Comparison of ENCODE assay signal across 13 cellular contexts in the genomic region with DNA sequence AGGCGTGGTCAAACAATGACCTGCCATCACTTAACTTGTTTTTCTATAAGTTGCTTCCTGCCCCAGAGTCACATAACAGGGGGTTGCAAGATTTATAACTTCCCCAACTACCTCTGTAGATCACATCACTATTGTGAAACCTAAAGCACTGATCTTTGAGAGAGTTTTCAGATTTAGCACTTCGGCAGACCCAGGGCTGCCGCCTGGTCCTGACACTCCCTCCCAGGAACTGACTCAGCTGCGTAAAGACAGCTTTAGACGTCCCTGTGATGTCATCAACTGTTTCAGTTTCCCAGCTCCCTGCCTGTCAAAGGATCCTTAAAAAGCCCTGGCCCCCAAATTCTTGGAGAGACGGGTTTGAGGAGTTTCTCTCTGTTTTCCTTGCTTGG. TPM values are rescaled to one million over a fixed set of nuclear protein-coding genes. Genes with fewer than 3 reads are reported as not detected.
A peak's percentile ranks its signal among the peaks of the same experiment; 100 is the strongest.
DNase-seq lines count a peak whose midpoint lies in the region; ATAC-seq and TF ChIP-seq lines count a peak whose summit lies in the region.
"Had no signal": no experiment of that assay in that cellular context is flagged by ENCODE, and none has a peak within 500 bp of the region (broad histone marks: within the 10 kb centered on the region; RNA-seq: fewer than 3 reads in every experiment).

No MANE protein-coding gene starts in this region.

- H3K27me3 Mint-ChIP-seq in activated CD8-positive, alpha-beta memory T cell treated with anti-CD3 and anti-CD28 coated beads, Interleukin-2, amount 10 ng/mL, durations not matched to agents 7 days and 5 days, result peaks cover 43% of the 10 kb centered on the region

- H3K4me1 Mint-ChIP-seq in activated CD8-positive, alpha-beta memory T cell treated with anti-CD3 and anti-CD28 coated beads, Interleukin-2, amount 10 ng/mL, durations not matched to agents 7 days and 5 days, result peaks cover 9% of the 10 kb centered on the region

- H3K36me3 ChIP-seq in MM.1S (replicated peaks; ENCODE audit: insufficient read depth, low read length) (no peaks in the 10 kb centered on the region), neuronal stem cell (replicated peaks in 1 of 2; ENCODE audit: control insufficient read depth in 2 of 2, insufficient read depth in 2 of 2, low read length in 2 of 2) (no peaks in the 10 kb centered on the region)
- H3K36me3 ChIP-seq: Peyer's patch had no signal

- no peak overlapping the region for H2AK5ac ChIP-seq in neuronal stem cell (ENCODE audit: low read depth, low read length)

- no peak overlapping the region for H3K27ac Mint-ChIP-seq in activated CD8-positive, alpha-beta memory T cell treated with anti-CD3 and anti-CD28 coated beads, Interleukin-2, amount 10 ng/mL, durations not matched to agents 7 days and 5 days

- ATAC-seq in HG03097 (IDR thresholded peaks at IDR 0.05; ENCODE audit: low FRiP score, unreplicated experiment), result no peak
- no peak for ATAC-seq in activated CD8-positive, alpha-beta memory T cell treated with anti-CD3 and anti-CD28 coated beads, Interleukin-2, amount 10 ng/mL, durations not matched to agents 7 days and 5 days

- peaks cover 16% of the 10 kb centered on the region for H3K27me3 ChIP-seq in MM.1S (replicated peaks; ENCODE audit: insufficient read depth, low read length)
- H3K27me3 ChIP-seq in neuronal stem cell (ENCODE audit: control insufficient read depth in 3 of 3, insufficient read depth in 3 of 3, low read depth in 1 of 3, low read length in 3 of 3), result peaks cover 0 to 7% (median 2%) of the 10 kb centered on the region in 3 experiments
- H3K27me3 ChIP-seq: Peyer's patch had no signal

- H3F3A ChIP-seq in MM.1S (ENCODE audit: insufficient read depth, low read length), result no peaks in the 10 kb centered on the region

- H4K20me1 ChIP-seq in MM.1S (ENCODE audit: insufficient read depth, low read length), result no peaks in the 10 kb centered on the region

- H2BK12ac ChIP-seq in neuronal stem cell (ENCODE audit: low read length), result no peak overlapping the region

- H3K18ac ChIP-seq in neuronal stem cell (ENCODE audit: low read length), result no peak overlapping the region

- H3K9ac ChIP-seq in MM.1S (ENCODE audit: low read length) (no peak overlapping the region), neuronal stem cell (ENCODE audit: low read depth, low read length, poor library complexity) (no peak overlapping the region)

- H3K79me2 ChIP-seq in MM.1S (ENCODE audit: low read length), result no peaks in the 10 kb centered on the region

- peak overlapping the region; percentile 17; the same call in 1 of the 2 replicates for H3K4me2 ChIP-seq in MM.1S (ENCODE audit: low read depth, low read length)
- H3K4me2 ChIP-seq in neuronal stem cell (ENCODE audit: insufficient read depth, low read length, poor library complexity, severe bottlenecking), result no peak overlapping the region

- no peak overlapping the region for H3K14ac ChIP-seq in neuronal stem cell (ENCODE audit: low read length)

- H3K4me3 ChIP-seq in MM.1S (ENCODE audit: low read length) (no peak overlapping the region), neuronal stem cell (ENCODE audit: low read length in 2 of 2) (no peak overlapping the region)
- H3K4me3 ChIP-seq: Peyer's patch had no signal

- no peaks in the 10 kb centered on the region for H3K36me3 Mint-ChIP-seq in activated CD8-positive, alpha-beta memory T cell treated with anti-CD3 and anti-CD28 coated beads, Interleukin-2, amount 10 ng/mL, durations not matched to agents 7 days and 5 days

- no peak overlapping the region for H3K23ac ChIP-seq in neuronal stem cell (ENCODE audit: low read depth, low read length, poor library complexity)

- no peaks in the 10 kb centered on the region for H3K9me3 Mint-ChIP-seq in activated CD8-positive, alpha-beta memory T cell treated with anti-CD3 and anti-CD28 coated beads, Interleukin-2, amount 10 ng/mL, durations not matched to agents 7 days and 5 days (ENCODE audit: low read depth)

- no peaks in the 10 kb centered on the region for H3K9me3 ChIP-seq in MM.1S (replicated peaks; ENCODE audit: insufficient read depth, low read length)
- H3K9me3 ChIP-seq in neuronal stem cell (replicated peaks in 1 of 2; ENCODE audit: control insufficient read depth in 2 of 2, insufficient read depth in 1 of 2, low read depth in 1 of 2, low read length in 2 of 2), result no peaks in the 10 kb centered on the region
- H3K9me3 ChIP-seq: Peyer's patch had no signal

- no peak overlapping the region for H4K91ac ChIP-seq in neuronal stem cell (ENCODE audit: low read depth, low read length, poor library complexity)

- no CpG with 5 or more reads among the region's 6 CpGs for WGBS in neuronal stem cell (ENCODE audit: extremely low coverage in 2 of 2, insufficient read length in 2 of 2, insufficient replicate concordance in 1 of 2), 2 donors

- no peak overlapping the region for H3K4me3 Mint-ChIP-seq in activated CD8-positive, alpha-beta memory T cell treated with anti-CD3 and anti-CD28 coated beads, Interleukin-2, amount 10 ng/mL, durations not matched to agents 7 days and 5 days

- TF ChIP-seq CTCF in MM.1S (IDR thresholded peaks at IDR 0.05; ENCODE audit: low read length), result no peak

- H2BK15ac ChIP-seq in neuronal stem cell (ENCODE audit: low read length), result no peak overlapping the region

- H2BK120ac ChIP-seq in neuronal stem cell (ENCODE audit: low read depth, low read length), result no peak overlapping the region

- H3K4ac ChIP-seq in neuronal stem cell (ENCODE audit: low read length), result no peak overlapping the region

- DNase-seq in NK-92 treated with Interleukin-12 subunit alpha and Interleukin-12 subunit beta, amount 100 ng/mL, for 24 hours (lab: John Stamatoyannopoulos, UW), result peak; percentile 23
- DNase-seq in NK-92 (lab: John Stamatoyannopoulos, UW; ENCODE audit: unreplicated experiment) (no peak), MM.1S (peak; percentile 12), amniotic epithelial cell (ENCODE audit: low read depth) (peak; percentile 52), neuronal stem cell (ENCODE audit: low spot score) (no peak), NCI-H2029 (lab: John Stamatoyannopoulos, UW) (no peak)
- DNase-seq in activated CD8-positive, alpha-beta memory T cell treated with anti-CD3 and anti-CD28 coated beads, Interleukin-2, amount 10 ng/mL, durations not matched to agents 7 days and 5 days, result no peak
- DNase-seq: NCI-H1105, Peyer's patch had no signal

- 0 out of 2 replicates have a peak overlapping the region, but pooled peaks have one; percentile 18 for H2AFZ ChIP-seq in MM.1S (ENCODE audit: low read length)
- peak overlapping the region; percentile 58 for H2AFZ ChIP-seq in neuronal stem cell (ENCODE audit: low read length)

- no peak overlapping the region for H2BK5ac ChIP-seq in neuronal stem cell (ENCODE audit: low read length)

- H3K9me2 ChIP-seq in MM.1S (replicated peaks; ENCODE audit: insufficient read depth, low read length), result no peaks in the 10 kb centered on the region

- H3K79me1 ChIP-seq in neuronal stem cell (ENCODE audit: low read depth, low read length), result no peaks in the 10 kb centered on the region

- no peak overlapping the region for H4K8ac ChIP-seq in neuronal stem cell (ENCODE audit: low read depth, low read length)

- CTCF ChIA-PET in activated CD8-positive, alpha-beta memory T cell treated with anti-CD3 and anti-CD28 coated beads, Interleukin-2, amount 10 ng/mL, durations not matched to agents 7 days and 5 days (lab: Charles Lee), result interaction anchor here (1.5 kb wide), 1 partner anchor 153 kb away, joined by 4 read pairs; no protein-coding TSS in a partner anchor

- peaks cover 4% of the 10 kb centered on the region for H3K4me1 ChIP-seq in MM.1S (ENCODE audit: low read length)
- H3K4me1 ChIP-seq in neuronal stem cell (ENCODE audit: control insufficient read depth in 2 of 2, insufficient read depth in 1 of 2, low read depth in 1 of 2, low read length in 2 of 2), result peaks cover under 1 to 5% of the 10 kb centered on the region in 2 donors
- H3K4me1 ChIP-seq: Peyer's patch had no signal

- H3K27ac ChIP-seq in MM.1S (ENCODE audit: low read length), result peak overlapping the region; percentile 39; the same call in 1 of the 2 replicates
- H3K27ac ChIP-seq in neuronal stem cell (replicated peaks; ENCODE audit: low read length), result no peak overlapping the region
- H3K27ac ChIP-seq: 22Rv1, Peyer's patch had no signal

RNA-seq across cellular contexts. Expression of gene IGFL2, which starts 33.3 kb away (rescaled TPM):
- not detected for polyA plus RNA-seq in neuronal stem cell (2013, experiment 1 of 2)
- polyA plus RNA-seq in neuronal stem cell (2013, experiment 2 of 2), result not detected
- total RNA-seq in activated CD8-positive, alpha-beta memory T cell treated with anti-CD3 and anti-CD28 coated beads, Interleukin-2, amount 10 ng/mL, durations not matched to agents 7 days and 5 days, result not detected
- total RNA-seq: Peyer's patch, subcutaneous adipose tissue had no signal
- polyA plus RNA-seq: neural cell had no signal

RNA-seq across cellular contexts. Expression of gene IGFL1, which starts 48.2 kb away (rescaled TPM):
- not detected for polyA plus RNA-seq in neuronal stem cell (2013, experiment 1 of 2)
- not detected for polyA plus RNA-seq in neuronal stem cell (2013, experiment 2 of 2)
- total RNA-seq in activated CD8-positive, alpha-beta memory T cell treated with anti-CD3 and anti-CD28 coated beads, Interleukin-2, amount 10 ng/mL, durations not matched to agents 7 days and 5 days, result not detected
- total RNA-seq: Peyer's patch, subcutaneous adipose tissue had no signal
- polyA plus RNA-seq: neural cell had no signal

RNA-seq across cellular contexts. Expression of gene IGFL3, which starts 56.9 kb away (rescaled TPM):
- 0.08 TPM for polyA plus RNA-seq in neuronal stem cell (2013, experiment 1 of 2)
- polyA plus RNA-seq in neuronal stem cell (2013, experiment 2 of 2), result 0.21 TPM
- total RNA-seq in activated CD8-positive, alpha-beta memory T cell treated with anti-CD3 and anti-CD28 coated beads, Interleukin-2, amount 10 ng/mL, durations not matched to agents 7 days and 5 days, result not detected
- total RNA-seq: Peyer's patch, subcutaneous adipose tissue had no signal
- polyA plus RNA-seq: neural cell had no signal

Comparison
In these comparisons a context has a peak if more than half of its experiments do, and no peak if none do; other contexts are left out.
1. DNase-seq: peak in NK-92 treated with Interleukin-12 subunit alpha and Interleukin-12 subunit beta, amount 100 ng/mL, for 24 hours (single experiment), MM.1S (single experiment) and amniotic epithelial cell (single experiment); none in NK-92 (single experiment), neuronal stem cell (single experiment), NCI-H2029 (single experiment) and activated CD8-positive, alpha-beta memory T cell treated with anti-CD3 and anti-CD28 coated beads, Interleukin-2, amount 10 ng/mL, durations not matched to agents 7 days and 5 days (single experiment).